2 cellular contexts compared by ENCODE assay signal in the genomic region with DNA sequence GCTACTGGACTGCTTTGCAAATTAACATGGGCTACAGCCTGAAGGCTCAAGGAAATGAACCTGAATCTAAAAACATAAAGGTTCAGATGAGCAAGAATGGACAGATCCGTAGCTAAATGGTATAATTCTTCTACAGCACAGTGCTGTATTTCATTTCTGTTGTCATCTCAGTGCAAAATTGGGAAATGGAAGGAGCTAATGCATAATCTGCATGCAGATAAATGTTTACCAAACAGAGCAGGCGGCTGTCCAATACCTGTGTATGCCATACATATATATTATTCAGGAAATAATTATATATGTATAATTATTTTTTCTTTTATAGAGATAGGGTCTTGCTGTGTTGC.
TF ChIP-seq lines count a peak whose summit lies in the region.

No MANE protein-coding gene starts in this region.

TF ChIP-seq in GM12878, 131 proteins besides CTCF, POLR2A, EP300 and RAD21:
- TF ChIP-seq, protein P1, sequence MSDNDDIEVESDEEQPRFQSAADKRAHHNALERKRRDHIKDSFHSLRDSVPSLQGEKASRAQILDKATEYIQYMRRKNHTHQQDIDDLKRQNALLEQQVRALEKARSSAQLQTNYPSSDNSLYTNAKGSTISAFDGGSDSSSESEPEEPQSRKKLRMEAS (IDR thresholded peaks at IDR 0.05; ENCODE audit: low read depth, low read length): no peak
- TF ChIP-seq ZBED1 (IDR thresholded peaks at IDR 0.05; ENCODE audit: borderline replicate concordance) (no peak), CBX5 (IDR thresholded peaks at IDR 0.05; ENCODE audit: low read depth) (no peak)
- TF ChIP-seq, protein P2, sequence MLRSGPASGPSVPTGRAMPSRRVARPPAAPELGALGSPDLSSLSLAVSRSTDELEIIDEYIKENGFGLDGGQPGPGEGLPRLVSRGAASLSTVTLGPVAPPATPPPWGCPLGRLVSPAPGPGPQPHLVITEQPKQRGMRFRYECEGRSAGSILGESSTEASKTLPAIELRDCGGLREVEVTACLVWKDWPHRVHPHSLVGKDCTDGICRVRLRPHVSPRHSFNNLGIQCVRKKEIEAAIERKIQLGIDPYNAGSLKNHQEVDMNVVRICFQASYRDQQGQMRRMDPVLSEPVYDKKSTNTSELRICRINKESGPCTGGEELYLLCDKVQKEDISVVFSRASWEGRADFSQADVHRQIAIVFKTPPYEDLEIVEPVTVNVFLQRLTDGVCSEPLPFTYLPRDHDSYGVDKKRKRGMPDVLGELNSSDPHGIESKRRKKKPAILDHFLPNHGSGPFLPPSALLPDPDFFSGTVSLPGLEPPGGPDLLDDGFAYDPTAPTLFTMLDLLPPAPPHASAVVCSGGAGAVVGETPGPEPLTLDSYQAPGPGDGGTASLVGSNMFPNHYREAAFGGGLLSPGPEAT (IDR thresholded peaks at IDR 0.05; ENCODE audit: low read depth): no peak

TF ChIP-seq in neural cell, 6 proteins besides CTCF, POLR2A, EP300 and RAD21:
- TF ChIP-seq MXI1 (conservative IDR thresholded peaks at IDR 0.05; ENCODE audit: poor library complexity, severe bottlenecking) (no peak), TAF1 (IDR thresholded peaks at IDR 0.05; ENCODE audit: low read depth) (no peak), EZH2 (IDR thresholded peaks at IDR 0.05; ENCODE audit: borderline replicate concordance, insufficient read depth, low read length, poor library complexity, severe bottlenecking) (no peak), SMC3 (conservative IDR thresholded peaks at IDR 0.05; ENCODE audit: poor library complexity) (no peak), POLR2AphosphoS5 (IDR thresholded peaks at IDR 0.05) (no peak)
- TF ChIP-seq, protein P3, sequence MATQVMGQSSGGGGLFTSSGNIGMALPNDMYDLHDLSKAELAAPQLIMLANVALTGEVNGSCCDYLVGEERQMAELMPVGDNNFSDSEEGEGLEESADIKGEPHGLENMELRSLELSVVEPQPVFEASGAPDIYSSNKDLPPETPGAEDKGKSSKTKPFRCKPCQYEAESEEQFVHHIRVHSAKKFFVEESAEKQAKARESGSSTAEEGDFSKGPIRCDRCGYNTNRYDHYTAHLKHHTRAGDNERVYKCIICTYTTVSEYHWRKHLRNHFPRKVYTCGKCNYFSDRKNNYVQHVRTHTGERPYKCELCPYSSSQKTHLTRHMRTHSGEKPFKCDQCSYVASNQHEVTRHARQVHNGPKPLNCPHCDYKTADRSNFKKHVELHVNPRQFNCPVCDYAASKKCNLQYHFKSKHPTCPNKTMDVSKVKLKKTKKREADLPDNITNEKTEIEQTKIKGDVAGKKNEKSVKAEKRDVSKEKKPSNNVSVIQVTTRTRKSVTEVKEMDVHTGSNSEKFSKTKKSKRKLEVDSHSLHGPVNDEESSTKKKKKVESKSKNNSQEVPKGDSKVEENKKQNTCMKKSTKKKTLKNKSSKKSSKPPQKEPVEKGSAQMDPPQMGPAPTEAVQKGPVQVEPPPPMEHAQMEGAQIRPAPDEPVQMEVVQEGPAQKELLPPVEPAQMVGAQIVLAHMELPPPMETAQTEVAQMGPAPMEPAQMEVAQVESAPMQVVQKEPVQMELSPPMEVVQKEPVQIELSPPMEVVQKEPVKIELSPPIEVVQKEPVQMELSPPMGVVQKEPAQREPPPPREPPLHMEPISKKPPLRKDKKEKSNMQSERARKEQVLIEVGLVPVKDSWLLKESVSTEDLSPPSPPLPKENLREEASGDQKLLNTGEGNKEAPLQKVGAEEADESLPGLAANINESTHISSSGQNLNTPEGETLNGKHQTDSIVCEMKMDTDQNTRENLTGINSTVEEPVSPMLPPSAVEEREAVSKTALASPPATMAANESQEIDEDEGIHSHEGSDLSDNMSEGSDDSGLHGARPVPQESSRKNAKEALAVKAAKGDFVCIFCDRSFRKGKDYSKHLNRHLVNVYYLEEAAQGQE (IDR thresholded peaks at IDR 0.05; ENCODE audit: borderline replicate concordance): no peak
